Comparison of ENCODE assay signal across 8 cellular contexts in the genomic region with DNA sequence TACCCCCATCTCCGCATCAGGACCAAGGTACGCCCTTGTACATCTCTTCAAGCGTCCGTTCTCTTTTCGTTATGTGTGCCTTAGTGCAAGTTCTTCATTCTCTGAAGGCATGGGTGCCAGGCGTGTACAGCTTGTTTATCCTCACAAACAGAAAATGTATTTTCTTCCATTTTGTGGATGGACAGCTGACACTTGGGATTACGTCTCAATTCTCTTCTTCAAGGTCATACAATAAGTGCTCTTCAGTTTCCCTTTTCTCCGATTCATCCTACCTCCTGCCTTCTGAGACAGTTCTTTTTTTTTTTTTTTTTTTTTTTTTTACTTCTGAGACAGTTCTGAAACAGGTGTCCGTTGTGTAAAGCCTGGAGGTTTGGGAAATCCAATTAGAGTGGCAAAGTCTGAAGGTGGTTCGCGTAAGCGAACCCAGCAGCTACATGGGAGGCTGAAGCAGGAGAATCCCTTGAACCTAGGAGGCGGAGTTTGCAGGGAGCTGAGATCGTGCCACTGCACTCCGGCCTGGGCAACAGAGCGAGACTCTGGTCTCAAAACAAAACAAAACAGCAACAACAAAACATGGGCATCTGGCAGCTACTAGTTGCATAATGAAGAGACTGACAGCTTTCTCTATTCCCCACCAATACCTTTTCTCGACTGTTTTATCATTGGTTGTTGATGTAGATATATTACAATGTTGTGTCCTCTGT. TPM values are rescaled to one million over a fixed set of nuclear protein-coding genes. Genes with fewer than 3 reads are reported as not detected.
DNase-seq lines count a peak whose midpoint lies in the region; TF ChIP-seq lines count a peak whose summit lies in the region.

No MANE protein-coding gene starts in this region.

- peak overlapping the region; percentile 84 for H3K27ac Mint-ChIP-seq in osteocyte (ENCODE audit: unreplicated experiment)

- H3K9ac ChIP-seq in OCI-LY3 (ENCODE audit: low read length): peak overlapping the region; percentile 72

- peak overlapping the region; percentile 91 for H3K4me2 ChIP-seq in OCI-LY3 (ENCODE audit: low read length)

- H3K9me3 Mint-ChIP-seq in osteocyte (ENCODE audit: unreplicated experiment): no peaks in the 10 kb centered on the region

- H3K4me3 Mint-ChIP-seq in osteocyte (ENCODE audit: unreplicated experiment): peak overlapping the region; percentile 91

- H3K79me2 ChIP-seq in OCI-LY3 (ENCODE audit: low read length): peaks cover 50% of the 10 kb centered on the region

- H3K4me3 ChIP-seq in GM12875 (ENCODE audit: low read depth, low read length) (peak overlapping the region; percentile 80), OCI-LY3 (ENCODE audit: low read length) (peak overlapping the region; percentile 97)

- H3K36me3 ChIP-seq in OCI-LY3 (replicated peaks; ENCODE audit: low read depth, low read length): peaks cover 9% of the 10 kb centered on the region

- H3K27ac ChIP-seq in OCI-LY3 (ENCODE audit: low read length): peak overlapping the region; percentile 42
- H3K27ac ChIP-seq in epithelial cell of prostate: peak overlapping the region; percentile 61

- H4K20me1 ChIP-seq in OCI-LY3 (ENCODE audit: insufficient read depth, low read length): peaks cover 5% of the 10 kb centered on the region; the same call in 1 of the 2 replicates

- TF ChIP-seq CTCF in GM12875 (IDR thresholded peaks at IDR 0.05; ENCODE audit: borderline replicate concordance, insufficient read depth, low read depth, low read length) (no peak), OCI-LY3 (IDR thresholded peaks at IDR 0.05; ENCODE audit: low read depth, low read length) (no peak), osteocyte (IDR thresholded peaks at IDR 0.05) (no peak)

- no peaks in the 10 kb centered on the region for H3K27me3 ChIP-seq in OCI-LY3 (ENCODE audit: low read depth, low read length)

- peaks cover 2% of the 10 kb centered on the region for H3K36me3 Mint-ChIP-seq in osteocyte (ENCODE audit: unreplicated experiment)

- H3K9me3 ChIP-seq in OCI-LY3 (ENCODE audit: insufficient read depth, low read length): no peaks in the 10 kb centered on the region

- no peak for DNase-seq in epithelial cell of prostate (ENCODE audit: low read depth, low spot score)
- DNase-seq in osteocyte (ENCODE audit: extremely low spot score, unreplicated experiment): no peak
- no peak for DNase-seq in T-helper 9 cell
- no peak for DNase-seq in SKM-1 treated with dmso at 0.1 percent for 144 hours (lab: John Stamatoyannopoulos, UW; ENCODE audit: unreplicated experiment)
- no peak for DNase-seq in OCI-M1 (lab: John Stamatoyannopoulos, UW)
- no peak for DNase-seq in hippocampal formation (lab: John Stamatoyannopoulos, UW)

- peaks cover 22% of the 10 kb centered on the region for H3K4me1 Mint-ChIP-seq in osteocyte (ENCODE audit: unreplicated experiment)

- H3K4me1 ChIP-seq in OCI-LY3 (ENCODE audit: low read length): peaks cover 15% of the 10 kb centered on the region

- no peak overlapping the region for H2AFZ ChIP-seq in OCI-LY3 (ENCODE audit: low read depth, low read length)

- H3K27me3 Mint-ChIP-seq in osteocyte (ENCODE audit: unreplicated experiment): no peaks in the 10 kb centered on the region

RNA-seq across cellular contexts. Expression of gene COX6A1, which starts 0.7 kb away (rescaled TPM):
- total RNA-seq in osteocyte: 299 and 307 TPM in 2 replicates

RNA-seq across cellular contexts. Expression of gene TRIAP1, which starts 7.5 kb away (rescaled TPM):
- total RNA-seq in osteocyte: 23.9 and 25.6 TPM in 2 replicates

RNA-seq across cellular contexts. Expression of gene GATC, which starts 7.6 kb away (rescaled TPM):
- total RNA-seq in osteocyte: 16.1 and 21.1 TPM in 2 replicates

RNA-seq across cellular contexts. Expression of gene SRSF9, which starts 30.9 kb away (rescaled TPM):
- 143 and 151 TPM in 2 replicates for total RNA-seq in osteocyte

RNA-seq across cellular contexts. Expression of gene DYNLL1, which starts 57.3 kb away (rescaled TPM):
- 324 and 325 TPM in 2 replicates for total RNA-seq in osteocyte
